ENCODE assay signal across 13 cellular contexts in genomic region chr12:26338574-26339572, GRCh38.
A peak's percentile ranks its signal among the peaks of the same experiment; 100 is the strongest.
DNase-seq lines count a peak whose midpoint lies in the region; ATAC-seq, FAIRE-seq and TF ChIP-seq lines count a peak whose summit lies in the region.
"Had no signal": no experiment of that assay in that cellular context is flagged by ENCODE, and none has a peak within 500 bp of the region (broad histone marks: within the 10 kb centered on the region; RNA-seq: fewer than 3 reads in every experiment).

No MANE protein-coding gene starts in this region.

- TF ChIP-seq CTCF in mammary epithelial cell (conservative IDR thresholded peaks at IDR 0.05 in 1 of 2, IDR thresholded peaks at IDR 0.05 in 1 of 2; ENCODE audit: extremely low read depth in 1 of 2, insufficient read depth in 1 of 2, low read depth in 1 of 2, low read length in 2 of 2) (no peak), MCF 10A (IDR thresholded peaks at IDR 0.05; ENCODE audit: unreplicated experiment) (no peak), thyroid gland (IDR thresholded peaks at IDR 0.05) (no peak), MM.1S (IDR thresholded peaks at IDR 0.05; ENCODE audit: low read length) (no peak)

- peak overlapping the region; percentile 1 for H2AFZ ChIP-seq in mammary epithelial cell (ENCODE audit: low read depth, low read length)
- H2AFZ ChIP-seq in MM.1S (ENCODE audit: low read length): no peak overlapping the region

- H3K79me2 ChIP-seq in mammary epithelial cell (ENCODE audit: insufficient read depth, low read length) (no peaks in the 10 kb centered on the region), MM.1S (ENCODE audit: low read length) (no peaks in the 10 kb centered on the region)

- peak; percentile 81 for FAIRE-seq in urothelium cell line (lab: Jason Lieb, UNC)
- FAIRE-seq: A549 had no signal

- H3K9me2 ChIP-seq in MM.1S (replicated peaks; ENCODE audit: insufficient read depth, low read length): no peaks in the 10 kb centered on the region

- H3K4me2 ChIP-seq in mammary epithelial cell (ENCODE audit: insufficient read depth, low read depth, low read length) (no peak overlapping the region), MM.1S (ENCODE audit: low read depth, low read length) (no peak overlapping the region)
- H3K4me2 ChIP-seq: A549 had no signal

- no peak for TF ChIP-seq POLR2A in thyroid gland (IDR thresholded peaks at IDR 0.05)

- no peak for ATAC-seq in GM21423 (IDR thresholded peaks at IDR 0.05; ENCODE audit: unreplicated experiment)

- no peaks in the 10 kb centered on the region for H3K9me3 Mint-ChIP-seq in MCF 10A (ENCODE audit: unreplicated experiment)
- H3K9me3 Mint-ChIP-seq: IgD-negative memory B cell; T-helper 1 cell treated with Interleukin-12 subunit alpha and Interleukin-12 subunit beta and Interleukin-4 antibody, amounts not matched to agents 30 μg/mL and 1 μg/mL, for 36 hours had no signal

- H4K20me1 ChIP-seq in mammary epithelial cell (ENCODE audit: insufficient read depth, low read length): no peaks in the 10 kb centered on the region
- no peaks in the 10 kb centered on the region for H4K20me1 ChIP-seq in MM.1S (ENCODE audit: insufficient read depth, low read length)

- no peak overlapping the region for H3K4me3 ChIP-seq in mammary epithelial cell (replicated peaks in 1 of 3; ENCODE audit: insufficient read depth in 1 of 3, low read depth in 2 of 3, low read length in 3 of 3)
- no peak overlapping the region for H3K4me3 ChIP-seq in thyroid gland (replicated peaks in 1 of 3)
- no peak overlapping the region for H3K4me3 ChIP-seq in MM.1S (ENCODE audit: low read length)
- H3K4me3 ChIP-seq: A549 had no signal

- 82% methylated on average over 11 of the region's 11 CpGs for WGBS in mammary epithelial cell (ENCODE audit: low coverage, missing lambda C conversion rate)
- 88 to 92% methylated on average over 11 of the region's 11 CpGs for WGBS in thyroid gland, 2 donors

- TSS peak; percentile 30 for BruUV-seq in mammary epithelial cell (replicated peaks; lab: Mats Ljungman, UMichigan)
- BruUV-seq in MCF 10A (replicated peaks; lab: Mats Ljungman, UMichigan): no TSS peak

- peaks cover 23% of the 10 kb centered on the region for H3K4me1 ChIP-seq in mammary epithelial cell (ENCODE audit: insufficient read depth, low read length)
- H3K4me1 ChIP-seq in thyroid gland: no peaks in the 10 kb centered on the region
- H3K4me1 ChIP-seq in MM.1S (ENCODE audit: low read length): no peaks in the 10 kb centered on the region

- no peaks in the 10 kb centered on the region for H3K27me3 ChIP-seq in mammary epithelial cell (ENCODE audit: insufficient read depth, low read length)
- no peaks in the 10 kb centered on the region for H3K27me3 ChIP-seq in layer of hippocampus (ENCODE audit: control insufficient read depth, insufficient read depth, low read length)
- no peaks in the 10 kb centered on the region for H3K27me3 ChIP-seq in thyroid gland
- H3K27me3 ChIP-seq in MM.1S (replicated peaks; ENCODE audit: insufficient read depth, low read length): no peaks in the 10 kb centered on the region

- no peak overlapping the region for H3K27ac Mint-ChIP-seq in MCF 10A (ENCODE audit: low read depth, unreplicated experiment)
- H3K27ac Mint-ChIP-seq: T-helper 1 cell treated with Interleukin-12 subunit alpha and Interleukin-12 subunit beta and Interleukin-4 antibody, amounts not matched to agents 30 μg/mL and 1 μg/mL, for 36 hours had no signal

- CTCF ChIA-PET in mammary epithelial cell (lab: Charles Lee; ENCODE audit: low non-redundant PET) (no interaction called here), MCF 10A (lab: Yijun Ruan, JAX) (no interaction called here)

- in situ Hi-C loops in mammary epithelial cell (cut with MboI; ENCODE audit: low sequenced_read_pairs in 2 of 2): no loop called here

- dilution Hi-C loops in mammary epithelial cell (cut with HindIII; ENCODE audit: low sequenced_read_pairs): no loop called here

- DNase-seq in mammary epithelial cell (peak; percentile 83), MCF 10A (ENCODE audit: unreplicated experiment) (no peak), caudate nucleus (lab: John Stamatoyannopoulos, UW) (peak in 51 of 61 donors; percentile 7 to 83 (median 56)), urothelium cell line (ENCODE audit: low spot score) (peak; percentile 79), thyroid gland (no peak), MM.1S (no peak)
- DNase-seq: cerebellar nuclear complex, NCI-H526 had no signal

- no peaks in the 10 kb centered on the region for H3K9me3 ChIP-seq in mammary epithelial cell (replicated peaks; ENCODE audit: insufficient read depth, low read length)
- no peaks in the 10 kb centered on the region for H3K9me3 ChIP-seq in thyroid gland
- no peaks in the 10 kb centered on the region for H3K9me3 ChIP-seq in MM.1S (replicated peaks; ENCODE audit: insufficient read depth, low read length)
- H3K9me3 ChIP-seq: A549 had no signal

- POLR2A ChIA-PET in MCF 10A (lab: Yijun Ruan, JAX): no interaction called here

- H3K27ac ChIP-seq in mammary epithelial cell (ENCODE audit: insufficient read depth, low read depth, low read length) (peak overlapping the region; percentile 40), caudate nucleus (ENCODE audit: low read depth, low read length) (peak overlapping the region; percentile 92), layer of hippocampus (ENCODE audit: low read depth, low read length) (peak overlapping the region; percentile 74), thyroid gland (no peak overlapping the region), MM.1S (ENCODE audit: low read length) (no peak overlapping the region)
- H3K27ac ChIP-seq: A549 had no signal

- H3K9ac ChIP-seq in mammary epithelial cell (ENCODE audit: insufficient read depth, low read length): no peak overlapping the region
- no peak overlapping the region for H3K9ac ChIP-seq in MM.1S (ENCODE audit: low read length)

- intact Hi-C loops in mammary epithelial cell (cut with micrococcal nuclease) (loop anchor here (2.0 kb wide), 1 partner anchor 14 kb away; no protein-coding TSS in a partner anchor), MCF 10A (cut with micrococcal nuclease) (no loop called here), thyroid gland (cut with DNase I) (no loop called here)

- H3K27me3 Mint-ChIP-seq in MCF 10A (ENCODE audit: insufficient read depth, unreplicated experiment): no peaks in the 10 kb centered on the region
- H3K27me3 Mint-ChIP-seq: IgD-negative memory B cell had no signal

- H3K36me3 ChIP-seq in mammary epithelial cell (ENCODE audit: insufficient read depth, low read length) (no peaks in the 10 kb centered on the region), thyroid gland (no peaks in the 10 kb centered on the region), MM.1S (replicated peaks; ENCODE audit: insufficient read depth, low read length) (no peaks in the 10 kb centered on the region)

- H3K4me3 Mint-ChIP-seq in MCF 10A (ENCODE audit: unreplicated experiment): no peak overlapping the region
- H3K4me3 Mint-ChIP-seq: IgD-negative memory B cell; T-helper 1 cell treated with Interleukin-12 subunit alpha and Interleukin-12 subunit beta and Interleukin-4 antibody, amounts not matched to agents 30 μg/mL and 1 μg/mL, for 36 hours had no signal

- no peaks in the 10 kb centered on the region for H3K4me1 Mint-ChIP-seq in MCF 10A (ENCODE audit: insufficient read depth, unreplicated experiment)

- no peaks in the 10 kb centered on the region for H3K36me3 Mint-ChIP-seq in MCF 10A (ENCODE audit: insufficient read depth, unreplicated experiment)

- no peaks in the 10 kb centered on the region for H3F3A ChIP-seq in MM.1S (ENCODE audit: insufficient read depth, low read length)

Comparison
In these comparisons a context has a peak if more than half of its experiments do, and no peak if none do; other contexts are left out.
1. DNase-seq: peak in mammary epithelial cell (single experiment), caudate nucleus (51 of 61) and urothelium cell line (single experiment); none in MCF 10A (single experiment), thyroid gland (0 of 2) and MM.1S (single experiment).
2. H3K27ac ChIP-seq: peak in mammary epithelial cell (single experiment), caudate nucleus (single experiment) and layer of hippocampus (single experiment); none in thyroid gland (0 of 3) and MM.1S (single experiment).